In genomic region chr10:58969578-58969977, GRCh38 we compare ENCODE assay signal across 25 cellular contexts.
DNase-seq lines count a peak whose midpoint lies in the region; ATAC-seq and TF ChIP-seq lines count a peak whose summit lies in the region.
"Had no signal": no experiment of that assay in that cellular context is flagged by ENCODE, and none has a peak within 500 bp of the region (broad histone marks: within the 10 kb centered on the region; RNA-seq: fewer than 3 reads in every experiment).

No MANE protein-coding gene starts in this region.

- peaks cover 29% of the 10 kb centered on the region for H3K4me1 ChIP-seq in SJCRH30
- peaks cover 15% of the 10 kb centered on the region for H3K4me1 ChIP-seq in body of pancreas
- H3K4me1 ChIP-seq: psoas muscle had no signal

- no peaks in the 10 kb centered on the region for H4K20me1 ChIP-seq in neural cell (ENCODE audit: insufficient read depth)
- H4K20me1 ChIP-seq: BLaER1 had no signal

- no peaks in the 10 kb centered on the region for H3K9me2 ChIP-seq in neural cell (ENCODE audit: insufficient read depth, low read length)

- H3K4me3 ChIP-seq in SJCRH30: no peak overlapping the region
- H3K4me3 ChIP-seq in dorsolateral prefrontal cortex: no peak overlapping the region
- H3K4me3 ChIP-seq in neural cell (ENCODE audit: low read length): no peak overlapping the region
- H3K4me3 ChIP-seq in body of pancreas: no peak overlapping the region
- no peak overlapping the region for H3K4me3 ChIP-seq in WERI-Rb-1 (ENCODE audit: low read depth, low read length)
- H3K4me3 ChIP-seq: BLaER1, psoas muscle, tibial nerve had no signal

- ATAC-seq in HG03135 (IDR thresholded peaks at IDR 0.05; ENCODE audit: unreplicated experiment) (no peak), body of pancreas (no peak), GM18517 (IDR thresholded peaks at IDR 0.05; ENCODE audit: unreplicated experiment) (no peak)
- ATAC-seq: activated CD8-positive, alpha-beta T cell treated with anti-CD3 and anti-CD28 coated beads for 36 hours; left lobe of liver; psoas muscle; stimulated activated naive CD8-positive, alpha-beta T cell treated with anti-CD3 and anti-CD28 coated beads, Interleukin-15, Interleukin-2, amounts not matched to agents 100 U/mL and 50 U/mL, for 24 hours had no signal

- no peaks in the 10 kb centered on the region for H3K27me3 ChIP-seq in SJCRH30
- no peaks in the 10 kb centered on the region for H3K27me3 ChIP-seq in dorsolateral prefrontal cortex
- H3K27me3 ChIP-seq in neural cell (ENCODE audit: insufficient read depth, low read depth, low read length): no peaks in the 10 kb centered on the region
- H3K27me3 ChIP-seq in body of pancreas: no peaks in the 10 kb centered on the region
- H3K27me3 ChIP-seq in WERI-Rb-1 (ENCODE audit: insufficient read depth, low read depth, severe bottlenecking): no peaks in the 10 kb centered on the region
- H3K27me3 ChIP-seq: BLaER1 had no signal

- H3F3A ChIP-seq in neural cell (ENCODE audit: insufficient read depth, low read length, poor library complexity, severe bottlenecking): peaks cover 10% of the 10 kb centered on the region

- 0 out of 2 replicates have a peak, but pooled peaks cover 2% of the 10 kb centered on the region for H3K9me3 ChIP-seq in SJCRH30 (replicated peaks)
- no peaks in the 10 kb centered on the region for H3K9me3 ChIP-seq in neural cell (ENCODE audit: low read length)
- H3K9me3 ChIP-seq in body of pancreas: no peaks in the 10 kb centered on the region
- no peaks in the 10 kb centered on the region for H3K9me3 ChIP-seq in WERI-Rb-1 (ENCODE audit: severe bottlenecking)
- H3K9me3 ChIP-seq: psoas muscle, tibial nerve had no signal

- H3K27ac ChIP-seq in SJCRH30 (peak overlapping the region; percentile 93), dorsolateral prefrontal cortex (peak overlapping the region; percentile 33 to 99 (median 96)), neural cell (ENCODE audit: low read length) (peak overlapping the region; percentile 88), body of pancreas (no peak overlapping the region), WERI-Rb-1 (no peak overlapping the region)
- H3K27ac ChIP-seq: BLaER1, epithelial cell of prostate, psoas muscle, RWPE1, tibial nerve had no signal

- no peak for TF ChIP-seq POLR2A in body of pancreas (IDR thresholded peaks at IDR 0.05)

- TF ChIP-seq RAD21 in neural cell (conservative IDR thresholded peaks at IDR 0.05): no peak

- intact Hi-C loops in dorsolateral prefrontal cortex (cut with DNase I) (loop anchor here in 1 of 2 donors (10.0 kb wide), 1 partner anchor 125 kb away; no protein-coding TSS in a partner anchor), body of pancreas (cut with DNase I) (no loop called here)

- WGBS in body of pancreas, 2 donors: 87 to 91% methylated on average over 1 of the region's 1 CpG

- no peak overlapping the region for H2AFZ ChIP-seq in neural cell (ENCODE audit: low read depth, low read length)

- no peak for TF ChIP-seq EP300 in neural cell (conservative IDR thresholded peaks at IDR 0.05; ENCODE audit: poor library complexity, severe bottlenecking)

- H3K36me3 ChIP-seq in SJCRH30 (no peaks in the 10 kb centered on the region), neural cell (ENCODE audit: insufficient read depth, low read length) (no peaks in the 10 kb centered on the region), body of pancreas (replicated peaks in 1 of 2; ENCODE audit: insufficient read depth in 1 of 2, low read depth in 2 of 2) (no peaks in the 10 kb centered on the region), WERI-Rb-1 (no peaks in the 10 kb centered on the region)
- H3K36me3 ChIP-seq: BLaER1, tibial nerve had no signal

- no peak overlapping the region for H3K9ac ChIP-seq in neural cell (ENCODE audit: low read length)
- H3K9ac ChIP-seq: BLaER1 had no signal

- no peak overlapping the region for H3K4me2 ChIP-seq in neural cell (ENCODE audit: low read length)
- H3K4me2 ChIP-seq: BLaER1 had no signal

- DNase-seq in COLO829 (ENCODE audit: low spot score): peak; percentile 11
- peak in 1 of 2 experiments; percentile 14 for DNase-seq in SJCRH30
- no peak for DNase-seq in dorsolateral prefrontal cortex
- DNase-seq in body of pancreas: no peak
- DNase-seq in WERI-Rb-1: no peak
- DNase-seq: activated CD4-positive, alpha-beta T cell treated with anti-CD3 and anti-CD28 coated beads for 1 hour; activated CD8-positive, alpha-beta T cell treated with anti-CD3 and anti-CD28 coated beads for 36 hours; activated naive CD8-positive, alpha-beta T cell treated with anti-CD3 and anti-CD28 coated beads for 36 hours; effector CD4-positive, alpha-beta T cell; GF-D8; H9; KG1; NCI-H1436; NCI-H2081 treated with DMSO at 0.1 percent for 48 hours; NCI-H446; psoas muscle; stimulated activated naive CD8-positive, alpha-beta T cell treated with anti-CD3 and anti-CD28 coated beads, Interleukin-15, Interleukin-2, amounts not matched to agents 100 U/mL and 50 U/mL, for 24 hours had no signal

- no peaks in the 10 kb centered on the region for H3K79me2 ChIP-seq in neural cell (replicated peaks; ENCODE audit: insufficient read depth, low read length)

- TF ChIP-seq CTCF in dorsolateral prefrontal cortex (IDR thresholded peaks at IDR 0.05 in 54 of 56, conservative IDR thresholded peaks at IDR 0.05 in 2 of 56; ENCODE audit: low read depth in 1 of 56, partially characterized antibody in 56 of 56): no peak
- no peak for TF ChIP-seq CTCF in neural cell (IDR thresholded peaks at IDR 0.05; ENCODE audit: poor library complexity, severe bottlenecking)
- no peak for TF ChIP-seq CTCF in body of pancreas (IDR thresholded peaks at IDR 0.05)
- TF ChIP-seq CTCF in WERI-Rb-1 (IDR thresholded peaks at IDR 0.05; ENCODE audit: low read depth, low read length): no peak

TF ChIP-seq in neural cell, 6 proteins besides CTCF, POLR2A, EP300 and RAD21:
- TF ChIP-seq SMC3 (conservative IDR thresholded peaks at IDR 0.05; ENCODE audit: poor library complexity): no peak
- no peak for TF ChIP-seq EZH2 (IDR thresholded peaks at IDR 0.05; ENCODE audit: borderline replicate concordance, insufficient read depth, low read length, poor library complexity, severe bottlenecking)
- TF ChIP-seq POLR2AphosphoS5 (IDR thresholded peaks at IDR 0.05): no peak
- TF ChIP-seq REST (IDR thresholded peaks at IDR 0.05; ENCODE audit: borderline replicate concordance): no peak
- no peak for TF ChIP-seq MXI1 (conservative IDR thresholded peaks at IDR 0.05; ENCODE audit: poor library complexity, severe bottlenecking)
- TF ChIP-seq TAF1 (IDR thresholded peaks at IDR 0.05; ENCODE audit: low read depth): no peak

Comparison
In these comparisons a context has a peak if more than half of its experiments do, and no peak if none do; other contexts are left out.
1. H3K27ac ChIP-seq: peak in SJCRH30 (single experiment), dorsolateral prefrontal cortex (59 of 59) and neural cell (single experiment); none in body of pancreas (0 of 4) and WERI-Rb-1 (single experiment).